ENCODE assay signal across 18 cellular contexts in genomic region chr1:45498279-45498678, GRCh38. TPM values are rescaled to one million over a fixed set of nuclear protein-coding genes. Genes with fewer than 3 reads are reported as not detected.
DNase-seq lines count a peak whose midpoint lies in the region; ATAC-seq and TF ChIP-seq lines count a peak whose summit lies in the region.
"Had no signal": no experiment of that assay in that cellular context is flagged by ENCODE, and none has a peak within 500 bp of the region (broad histone marks: within the 10 kb centered on the region; RNA-seq: fewer than 3 reads in every experiment).

No MANE protein-coding gene starts in this region.

- H3K27me3 ChIP-seq in PC-9 (ENCODE audit: insufficient read depth, low read depth) (no peaks in the 10 kb centered on the region), lower lobe of right lung (ENCODE audit: low read depth) (no peaks in the 10 kb centered on the region)
- H3K27me3 ChIP-seq: colonic mucosa, stomach, upper lobe of left lung had no signal

- TF ChIP-seq CTCF in PC-9 (conservative IDR thresholded peaks at IDR 0.05) (no peak), glutamatergic neuron (IDR thresholded peaks at IDR 0.05; ENCODE audit: partially characterized antibody, unreplicated experiment) (no peak), progenitor cell of endocrine pancreas (IDR thresholded peaks at IDR 0.05; ENCODE audit: unreplicated experiment) (no peak), lower lobe of right lung (IDR thresholded peaks at IDR 0.05) (no peak)

- peaks cover 10% of the 10 kb centered on the region; the same call in 1 of the 2 replicates for H3K79me2 ChIP-seq in PC-9 (ENCODE audit: low read depth)

- no peak for ATAC-seq in activated T-cell treated with anti-CD3 and anti-CD28 coated beads, Interleukin-2, amount 50 U/mL, for 72 hours (replicated peaks in 1 of 2)
- no peak for ATAC-seq in lower lobe of right lung
- ATAC-seq in GM21528 (IDR thresholded peaks at IDR 0.05; ENCODE audit: low FRiP score, unreplicated experiment): no peak

- H3F3A ChIP-seq in PC-9 (ENCODE audit: insufficient read depth, low read depth): peaks cover 7% of the 10 kb centered on the region; the same call in 1 of the 2 replicates

- peak overlapping the region; percentile 91 to 98 for H3K4me3 Mint-ChIP-seq in activated T-cell treated with anti-CD3 and anti-CD28 coated beads, Interleukin-2, amount 50 U/mL, for 72 hours
- H3K4me3 Mint-ChIP-seq in glutamatergic neuron (ENCODE audit: unreplicated experiment) (peak overlapping the region; percentile 98), progenitor cell of endocrine pancreas (ENCODE audit: low read depth) (peak overlapping the region; percentile 95)

- H3K36me3 Mint-ChIP-seq in activated T-cell treated with anti-CD3 and anti-CD28 coated beads, Interleukin-2, amount 50 U/mL, for 72 hours (ENCODE audit: insufficient read depth in 2 of 2): peaks cover 0 to 4% of the 10 kb centered on the region in 2 donors
- H3K36me3 Mint-ChIP-seq in glutamatergic neuron (ENCODE audit: unreplicated experiment) (peaks cover 10% of the 10 kb centered on the region), progenitor cell of endocrine pancreas (ENCODE audit: insufficient read depth) (peaks cover 5% of the 10 kb centered on the region)

- no peak overlapping the region for H2AFZ ChIP-seq in PC-9

- no peaks in the 10 kb centered on the region for H3K9me2 ChIP-seq in PC-9 (ENCODE audit: insufficient read depth)

- H3K27ac ChIP-seq in PC-9 (no peak overlapping the region), lower lobe of right lung (no peak overlapping the region)
- H3K27ac ChIP-seq: colonic mucosa, stomach, upper lobe of left lung, WERI-Rb-1 had no signal

- H3K4me3 ChIP-seq in PC-9: no peak overlapping the region
- H3K4me3 ChIP-seq in lower lobe of right lung: no peak overlapping the region
- H3K4me3 ChIP-seq: colonic mucosa had no signal

- no TSS peak for BruUV-seq in PC-9 (replicated peaks; lab: Mats Ljungman, UMichigan)

- intact Hi-C loops in PC-9 (cut with micrococcal nuclease; ENCODE audit: unreplicated experiment) (loop anchor here (10.0 kb wide), 1 partner anchor 727 kb away; no protein-coding TSS in a partner anchor), lower lobe of right lung (cut with DNase I) (loop anchor here (10.0 kb wide), 1 partner anchor 143 kb away; no protein-coding TSS in a partner anchor)

- H3K4me1 ChIP-seq in PC-9 (replicated peaks; ENCODE audit: insufficient read depth): peaks cover 18% of the 10 kb centered on the region
- H3K4me1 ChIP-seq in lower lobe of right lung: peaks cover 20% of the 10 kb centered on the region

- no peaks in the 10 kb centered on the region for H3K27me3 Mint-ChIP-seq in activated T-cell treated with anti-CD3 and anti-CD28 coated beads, Interleukin-2, amount 50 U/mL, for 72 hours (ENCODE audit: low read depth)
- H3K27me3 Mint-ChIP-seq in glutamatergic neuron (ENCODE audit: unreplicated experiment) (peaks cover 10% of the 10 kb centered on the region), progenitor cell of endocrine pancreas (no peaks in the 10 kb centered on the region)

- POLR2A ChIA-PET in PC-9 (lab: Charles Lee; ENCODE audit: unreplicated experiment): interaction anchor here (0.6 to 0.7 kb wide), 2 partner anchors 195 to 305 kb away, joined by 9 to 37 read pairs; no protein-coding TSS in a partner anchor

- CTCF ChIA-PET in PC-9 (lab: Charles Lee): interaction anchor here (0.6 kb wide), 2 partner anchors 93 to 193 kb away, joined by 3 to 4 read pairs; no protein-coding TSS in a partner anchor

- no peaks in the 10 kb centered on the region for H4K20me1 ChIP-seq in PC-9 (ENCODE audit: insufficient read depth)

- H3K4me1 Mint-ChIP-seq in activated T-cell treated with anti-CD3 and anti-CD28 coated beads, Interleukin-2, amount 50 U/mL, for 72 hours (ENCODE audit: low read depth): peaks cover 38% of the 10 kb centered on the region
- H3K4me1 Mint-ChIP-seq in glutamatergic neuron (ENCODE audit: low read depth, unreplicated experiment): peaks cover 23% of the 10 kb centered on the region
- H3K4me1 Mint-ChIP-seq in progenitor cell of endocrine pancreas (ENCODE audit: low read depth): peaks cover 30% of the 10 kb centered on the region

- H3K36me3 ChIP-seq in PC-9 (ENCODE audit: low read depth) (no peaks in the 10 kb centered on the region), lower lobe of right lung (no peaks in the 10 kb centered on the region)
- H3K36me3 ChIP-seq: colonic mucosa, upper lobe of left lung, WERI-Rb-1 had no signal

- no peaks in the 10 kb centered on the region for H3K9me3 Mint-ChIP-seq in activated T-cell treated with anti-CD3 and anti-CD28 coated beads, Interleukin-2, amount 50 U/mL, for 72 hours
- H3K9me3 Mint-ChIP-seq in glutamatergic neuron (ENCODE audit: unreplicated experiment): peaks cover 13% of the 10 kb centered on the region
- peaks cover 2% of the 10 kb centered on the region for H3K9me3 Mint-ChIP-seq in progenitor cell of endocrine pancreas (ENCODE audit: low read depth)

- no peak for DNase-seq in activated T-cell treated with anti-CD3 and anti-CD28 coated beads, Interleukin-2, amount 50 U/mL, for 72 hours
- no peak for DNase-seq in activated T-cell treated with anti-CD3 and anti-CD28 coated beads for 4 hours
- DNase-seq in PC-9: no peak
- DNase-seq in glutamatergic neuron: no peak
- no peak for DNase-seq in progenitor cell of endocrine pancreas (ENCODE audit: low spot score, unreplicated experiment)
- no peak for DNase-seq in stimulated activated naive CD4-positive, alpha-beta T cell (lab: John Stamatoyannopoulos, UW)
- DNase-seq in lower lobe of right lung: no peak
- DNase-seq: ACHN; colonic mucosa; DMS79 treated with DMSO at 0.1 percent for 48 hours; NCI-H1930; NCI-H345; Right ventricle myocardium superior; stimulated activated CD4-positive, alpha-beta T cell treated with anti-CD3 and anti-CD28 coated beads, Interleukin-1b, Interleukin-23, amount 100 ng/mL, for 48 hours; stomach; upper lobe of left lung; WERI-Rb-1 had no signal

- H3K4me2 ChIP-seq in PC-9: peak overlapping the region; percentile 100; the same call in 1 of the 2 replicates

- no peak overlapping the region for H3K27ac Mint-ChIP-seq in activated T-cell treated with anti-CD3 and anti-CD28 coated beads, Interleukin-2, amount 50 U/mL, for 72 hours
- peak overlapping the region; percentile 83 for H3K27ac Mint-ChIP-seq in glutamatergic neuron (ENCODE audit: unreplicated experiment)
- no peak overlapping the region for H3K27ac Mint-ChIP-seq in progenitor cell of endocrine pancreas

- H3K9me3 ChIP-seq in PC-9 (ENCODE audit: insufficient read depth, low read depth) (no peaks in the 10 kb centered on the region), lower lobe of right lung (no peaks in the 10 kb centered on the region)
- H3K9me3 ChIP-seq: colonic mucosa, stomach, upper lobe of left lung had no signal

RNA-seq across cellular contexts. Expression of gene CCDC163, which starts 1.6 kb away (rescaled TPM):
- 10 to 100 TPM; 15.2 to 15.5 TPM for total RNA-seq in activated T-cell treated with anti-CD3 and anti-CD28 coated beads, Interleukin-2, amount 50 U/mL, for 72 hours
- total RNA-seq in PC-9 (2021) (4.2 and 4.4 TPM in 2 replicates), glutamatergic neuron (ENCODE audit: unreplicated experiment) (9.8 TPM), progenitor cell of endocrine pancreas (2.6 and 2.8 TPM in 2 replicates), lower lobe of right lung (0.77 TPM)

RNA-seq across cellular contexts. Expression of gene MMACHC, which starts 1.8 kb away (rescaled TPM):
- 1 to 10 TPM; 3.4 to 4.7 TPM for total RNA-seq in activated T-cell treated with anti-CD3 and anti-CD28 coated beads, Interleukin-2, amount 50 U/mL, for 72 hours
- total RNA-seq in PC-9 (2021) (3.0 and 7.3 TPM in 2 replicates), glutamatergic neuron (ENCODE audit: unreplicated experiment) (2.5 TPM), progenitor cell of endocrine pancreas (10.0 and 11.3 TPM in 2 replicates), lower lobe of right lung (5.9 TPM)

RNA-seq across cellular contexts. Expression of gene TESK2, which starts 7.3 kb away (rescaled TPM):
- total RNA-seq in activated T-cell treated with anti-CD3 and anti-CD28 coated beads, Interleukin-2, amount 50 U/mL, for 72 hours: 1 to 10 TPM; 5.9 to 8.8 TPM
- total RNA-seq in PC-9 (2021) (13.8 and 17.5 TPM in 2 replicates), glutamatergic neuron (ENCODE audit: unreplicated experiment) (3.3 TPM), progenitor cell of endocrine pancreas (9.4 and 9.5 TPM in 2 replicates), lower lobe of right lung (8.2 TPM)

RNA-seq across cellular contexts. Expression of gene PRDX1, which starts 23.4 kb away (rescaled TPM):
- total RNA-seq in activated T-cell treated with anti-CD3 and anti-CD28 coated beads, Interleukin-2, amount 50 U/mL, for 72 hours: 100 to 1,000 TPM; 128 to 146 TPM
- total RNA-seq in PC-9 (2021) (1,455 and 1,838 TPM in 2 replicates), glutamatergic neuron (ENCODE audit: unreplicated experiment) (1,754 TPM), progenitor cell of endocrine pancreas (308 and 331 TPM in 2 replicates), lower lobe of right lung (417 TPM)

RNA-seq across cellular contexts. Expression of gene AKR1A1, which starts 52.3 kb away (rescaled TPM):
- 100 to 1,000 TPM; 155 to 178 TPM for total RNA-seq in activated T-cell treated with anti-CD3 and anti-CD28 coated beads, Interleukin-2, amount 50 U/mL, for 72 hours
- total RNA-seq in PC-9 (2021) (202 and 277 TPM in 2 replicates), glutamatergic neuron (ENCODE audit: unreplicated experiment) (182 TPM), progenitor cell of endocrine pancreas (213 and 214 TPM in 2 replicates), lower lobe of right lung (203 TPM)
